1 cellular context compared by ENCODE assay signal in the genomic region with DNA sequence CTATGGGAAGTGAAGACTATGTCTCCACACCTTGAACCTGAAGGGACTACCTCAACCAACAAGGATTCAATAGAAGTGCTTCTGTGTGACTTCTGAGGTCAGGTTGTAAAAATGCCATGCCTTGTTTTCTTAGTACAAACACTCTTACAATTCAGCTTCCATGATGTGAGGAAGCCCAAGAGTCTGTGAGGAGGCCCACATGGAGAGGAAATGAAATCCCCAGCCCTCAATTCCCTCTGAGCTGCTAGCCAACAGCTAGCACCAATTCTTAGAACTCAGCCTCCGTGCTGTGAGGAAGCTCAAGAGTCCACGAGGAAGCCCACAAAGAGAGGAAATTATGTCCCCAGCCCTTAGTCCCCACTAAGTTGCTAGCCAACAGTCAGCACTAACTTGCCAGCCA.
TF ChIP-seq lines count a peak whose summit lies in the region.

No MANE protein-coding gene starts in this region.

TF ChIP-seq in SK-N-SH, 30 proteins besides CTCF, POLR2A, EP300 and RAD21 (continued from another document):
- no peak for TF ChIP-seq MXI1 (IDR thresholded peaks at IDR 0.05; ENCODE audit: low read depth, low read length)
